Comparison of ENCODE assay signal across 9 cellular contexts in the genomic region with DNA sequence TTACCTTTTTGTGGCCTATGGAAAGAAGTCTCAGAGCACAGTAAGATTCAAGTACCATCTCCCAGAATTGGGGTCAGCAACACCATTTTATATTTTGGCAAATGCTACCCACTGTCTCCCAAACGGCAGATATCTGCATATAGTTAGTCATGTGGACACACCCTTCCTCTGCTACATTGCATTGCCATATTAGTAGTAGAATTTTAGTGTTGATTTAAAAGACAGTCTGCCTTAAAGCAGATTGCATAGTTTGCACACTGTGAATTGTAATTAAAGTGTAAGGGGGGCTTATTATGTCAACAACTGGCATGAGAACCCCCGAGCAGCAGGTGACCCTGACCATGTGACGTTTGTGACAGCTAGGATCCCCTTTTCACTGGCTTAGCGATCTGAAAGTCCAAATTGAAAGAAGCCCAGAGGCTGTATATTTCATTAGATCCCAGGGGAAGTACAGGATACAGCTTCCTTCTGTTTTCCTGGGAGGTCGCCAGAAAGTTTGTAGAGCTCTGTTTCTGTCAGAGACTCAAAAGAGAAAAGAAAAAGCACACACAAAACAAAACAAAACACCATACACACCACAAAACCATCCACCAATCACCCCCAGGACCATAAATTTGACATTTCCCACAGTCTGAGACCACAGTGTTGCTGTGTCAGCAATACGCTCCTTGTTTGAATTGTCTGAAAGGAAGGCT.
DNase-seq lines count a peak whose midpoint lies in the region; ATAC-seq and TF ChIP-seq lines count a peak whose summit lies in the region.
"Had no signal": no experiment of that assay in that cellular context is flagged by ENCODE, and none has a peak within 500 bp of the region (broad histone marks: within the 10 kb centered on the region; RNA-seq: fewer than 3 reads in every experiment).

No MANE protein-coding gene starts in this region.

- H3K79me2 ChIP-seq in SK-N-SH (ENCODE audit: insufficient read depth), result no peaks in the 10 kb centered on the region

- no peak overlapping the region for H3K27ac Mint-ChIP-seq in activated naive CD4-positive, alpha-beta T cell treated with anti-CD3 and anti-CD28 coated beads, Interleukin-2, amount 10 ng/mL, durations not matched to agents 7 days and 5 days

- peak overlapping the region; percentile 23; the same call in 1 of the 2 replicates for H2AFZ ChIP-seq in SK-N-SH (ENCODE audit: low read depth)

- no peaks in the 10 kb centered on the region for H3K36me3 Mint-ChIP-seq in activated naive CD4-positive, alpha-beta T cell treated with anti-CD3 and anti-CD28 coated beads, Interleukin-2, amount 10 ng/mL, durations not matched to agents 7 days and 5 days

- H3K36me3 ChIP-seq in SK-N-SH (replicated peaks in 1 of 2; ENCODE audit: control insufficient read depth in 1 of 2, insufficient read depth in 2 of 2, low read length in 1 of 2) (no peaks in the 10 kb centered on the region), rectal smooth muscle tissue (ENCODE audit: control insufficient read depth, insufficient read depth, low read length) (no peaks in the 10 kb centered on the region)
- H3K36me3 ChIP-seq: HAP-1 had no signal

- no peaks in the 10 kb centered on the region for H3K27me3 ChIP-seq in SK-N-SH (ENCODE audit: insufficient read depth)
- no peaks in the 10 kb centered on the region for H3K27me3 ChIP-seq in rectal smooth muscle tissue (ENCODE audit: control insufficient read depth, insufficient read depth, low read length)

- peak; percentile 14; the same call in 1 of the 2 replicates for TF ChIP-seq RAD21 in SK-N-SH (IDR thresholded peaks at IDR 0.05; ENCODE audit: low read length)

- H3K9me3 Mint-ChIP-seq in activated naive CD4-positive, alpha-beta T cell treated with anti-CD3 and anti-CD28 coated beads, Interleukin-2, amount 10 ng/mL, durations not matched to agents 7 days and 5 days, result no peaks in the 10 kb centered on the region

- 57% methylated on average over 6 of the region's 6 CpGs for WGBS in SK-N-SH (ENCODE audit: low lambda C conversion rate)

- CTCF ChIA-PET in SK-N-SH (lab: Yijun Ruan, JAX), result no interaction called here
- CTCF ChIA-PET in activated naive CD4-positive, alpha-beta T cell treated with anti-CD3 and anti-CD28 coated beads, Interleukin-2, amount 10 ng/mL, durations not matched to agents 7 days and 5 days (lab: Charles Lee), result no interaction called here

- no peaks in the 10 kb centered on the region for H3F3A ChIP-seq in SK-N-SH (replicated peaks; ENCODE audit: insufficient read depth)

- H3K4me3 Mint-ChIP-seq in activated naive CD4-positive, alpha-beta T cell treated with anti-CD3 and anti-CD28 coated beads, Interleukin-2, amount 10 ng/mL, durations not matched to agents 7 days and 5 days, result no peak overlapping the region

- no peak for ATAC-seq in GM21381 (IDR thresholded peaks at IDR 0.05; ENCODE audit: unreplicated experiment)

- H3K27ac ChIP-seq in SK-N-SH (ENCODE audit: low read depth in 2 of 2, low read length in 1 of 2) (peak overlapping the region in 1 of 2 experiments; percentile 60; a peak in 3 of 4 replicates), rectal smooth muscle tissue (ENCODE audit: low read depth, low read length) (peak overlapping the region; percentile 85)

- no peaks in the 10 kb centered on the region for H3K9me3 ChIP-seq in SK-N-SH
- H3K9me3 ChIP-seq: HAP-1 had no signal

- peak overlapping the region; percentile 50 for H3K4me2 ChIP-seq in SK-N-SH

- H3K9ac ChIP-seq in SK-N-SH (no peak overlapping the region), rectal smooth muscle tissue (ENCODE audit: low read length) (no peak overlapping the region)

- H3K9me2 ChIP-seq in SK-N-SH, result no peaks in the 10 kb centered on the region

- DNase-seq in EH (ENCODE audit: low read depth), result peak; percentile 39
- peak; percentile 36 for DNase-seq in SK-N-SH
- DNase-seq in fibroblast of peridontal ligament (ENCODE audit: extremely low read depth), result peak; percentile 70
- DNase-seq in SHP77 treated with DMSO at 0.1 percent for 48 hours (lab: John Stamatoyannopoulos, UW), result no peak
- DNase-seq in activated naive CD4-positive, alpha-beta T cell treated with anti-CD3 and anti-CD28 coated beads, Interleukin-2, amount 10 ng/mL, durations not matched to agents 7 days and 5 days, result no peak
- DNase-seq in SKM-1 (lab: John Stamatoyannopoulos, UW; ENCODE audit: unreplicated experiment), result no peak

- no peaks in the 10 kb centered on the region for H3K4me1 Mint-ChIP-seq in activated naive CD4-positive, alpha-beta T cell treated with anti-CD3 and anti-CD28 coated beads, Interleukin-2, amount 10 ng/mL, durations not matched to agents 7 days and 5 days

- H3K4me3 ChIP-seq in SK-N-SH (ENCODE audit: low read depth in 2 of 2, low read length in 1 of 2) (peak overlapping the region in 1 of 2 experiments; percentile 36; a peak in 2 of 4 replicates), rectal smooth muscle tissue (ENCODE audit: low read length) (peak overlapping the region; percentile 64)
- H3K4me3 ChIP-seq: HAP-1 had no signal

- POLR2A ChIA-PET in SK-N-SH (lab: Yijun Ruan, JAX), result no interaction called here

- TF ChIP-seq CTCF in SK-N-SH (IDR thresholded peaks at IDR 0.05), result no peak

- no peak for TF ChIP-seq EP300 in SK-N-SH (IDR thresholded peaks at IDR 0.05; ENCODE audit: borderline replicate concordance in 1 of 2, low read depth in 1 of 2, low read length in 1 of 2)

- no peaks in the 10 kb centered on the region for H4K20me1 ChIP-seq in SK-N-SH (ENCODE audit: insufficient read depth)

- H3K4me1 ChIP-seq in SK-N-SH (ENCODE audit: control insufficient read depth in 1 of 2, insufficient read depth in 2 of 2, low read depth in 1 of 2, low read length in 1 of 2), result peaks cover 9 to 15% of the 10 kb centered on the region in 2 experiments; a peak in 3 of 4 replicates
- peaks cover 40% of the 10 kb centered on the region for H3K4me1 ChIP-seq in rectal smooth muscle tissue (ENCODE audit: control insufficient read depth, insufficient read depth, low read length)

- peaks cover 6% of the 10 kb centered on the region for H3K27me3 Mint-ChIP-seq in activated naive CD4-positive, alpha-beta T cell treated with anti-CD3 and anti-CD28 coated beads, Interleukin-2, amount 10 ng/mL, durations not matched to agents 7 days and 5 days

TF ChIP-seq in SK-N-SH, 30 proteins besides CTCF, POLR2A, EP300 and RAD21:
- no peak for TF ChIP-seq TEAD4 (IDR thresholded peaks at IDR 0.05; ENCODE audit: borderline replicate concordance, insufficient read depth)
- no peak for TF ChIP-seq FOXM1 (IDR thresholded peaks at IDR 0.05; ENCODE audit: low read depth)
- TF ChIP-seq, protein P1, sequence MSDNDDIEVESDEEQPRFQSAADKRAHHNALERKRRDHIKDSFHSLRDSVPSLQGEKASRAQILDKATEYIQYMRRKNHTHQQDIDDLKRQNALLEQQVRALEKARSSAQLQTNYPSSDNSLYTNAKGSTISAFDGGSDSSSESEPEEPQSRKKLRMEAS (IDR thresholded peaks at IDR 0.05; ENCODE audit: low read depth), result no peak
- TF ChIP-seq POLR2AphosphoS5 (IDR thresholded peaks at IDR 0.05; ENCODE audit: low read depth, low read length), result no peak
- TF ChIP-seq SIN3A (IDR thresholded peaks at IDR 0.05; ENCODE audit: borderline replicate concordance, low read depth, low read length), result no peak
- TF ChIP-seq USF1 (IDR thresholded peaks at IDR 0.05; ENCODE audit: borderline replicate concordance, low read depth), result no peak
- no peak for TF ChIP-seq MXI1 (IDR thresholded peaks at IDR 0.05; ENCODE audit: low read depth, low read length)
- no peak for TF ChIP-seq GATA2 (CRISPR knock-in tag; IDR thresholded peaks at IDR 0.05)
- no peak for TF ChIP-seq RXRA (IDR thresholded peaks at IDR 0.05; ENCODE audit: borderline replicate concordance, low read depth)
- TF ChIP-seq RCOR1 (IDR thresholded peaks at IDR 0.05; ENCODE audit: low read length), result no peak
- no peak for TF ChIP-seq EZH2phosphoT487 (IDR thresholded peaks at IDR 0.05; ENCODE audit: borderline replicate concordance, low read depth)
- no peak for TF ChIP-seq FOXJ3 (CRISPR knock-in tag; IDR thresholded peaks at IDR 0.05)

Comparison
In these comparisons a context has a peak if more than half of its experiments do, and no peak if none do; other contexts are left out.
1. DNase-seq: peak in EH (single experiment), SK-N-SH (single experiment) and fibroblast of peridontal ligament (single experiment); none in SHP77 treated with DMSO at 0.1 percent for 48 hours (single experiment), activated naive CD4-positive, alpha-beta T cell treated with anti-CD3 and anti-CD28 coated beads, Interleukin-2, amount 10 ng/mL, durations not matched to agents 7 days and 5 days (single experiment) and SKM-1 (single experiment).